Comparison of ENCODE assay signal across 23 cellular contexts in genomic region chr13:94173312-94173854, GRCh38.
DNase-seq lines count a peak whose midpoint lies in the region; ATAC-seq and TF ChIP-seq lines count a peak whose summit lies in the region.
"Had no signal": no experiment of that assay in that cellular context is flagged by ENCODE, and none has a peak within 500 bp of the region (broad histone marks: within the 10 kb centered on the region; RNA-seq: fewer than 3 reads in every experiment).

No MANE protein-coding gene starts in this region.

- no peaks in the 10 kb centered on the region for H3K27me3 ChIP-seq in transverse colon
- H3K27me3 ChIP-seq: gastroesophageal sphincter, ovary, testis had no signal

- no peak for TF ChIP-seq EP300 in transverse colon (IDR thresholded peaks at IDR 0.05; ENCODE audit: low read depth)

- 63 to 68% methylated on average over 4 of the region's 4 CpGs for WGBS in transverse colon (ENCODE audit: low coverage in 1 of 2), 2 donors

- in situ Hi-C loops in transverse colon (cut with MboI; ENCODE audit: low pct_ligation_motif_present in 1 of 4, low pct_unique_long_range_greater_than_20kb in 1 of 4, low sequenced_read_pairs in 3 of 4): no loop called here

- intact Hi-C loops in transverse colon (cut with DNase I; ENCODE audit: low total_unique reads): no loop called here

- H3K27ac ChIP-seq in transverse colon: no peak overlapping the region
- H3K27ac ChIP-seq: dorsolateral prefrontal cortex, gastroesophageal sphincter, ovary, testis had no signal

- H3K36me3 ChIP-seq in transverse colon: no peaks in the 10 kb centered on the region
- H3K36me3 ChIP-seq: gastroesophageal sphincter, ovary had no signal

- H3K4me1 ChIP-seq in transverse colon: peaks cover 0 to 2% (median 0%) of the 10 kb centered on the region in 4 donors
- H3K4me1 ChIP-seq: gastroesophageal sphincter, testis had no signal

- ATAC-seq in HG03457 (IDR thresholded peaks at IDR 0.05; ENCODE audit: unreplicated experiment): no peak
- ATAC-seq: activated T-helper 17 cell treated with anti-CD3 and anti-CD28 coated beads, Interleukin-2, amount 50 U/mL, for 72 hours; gastroesophageal sphincter; HCT116; right cardiac atrium had no signal

- DNase-seq in AG20443 (ENCODE audit: low spot score): peak; percentile 27
- DNase-seq in HT1080 (ENCODE audit: low read depth): peak; percentile 35
- peak in 1 of 2 donors; percentile 56 for DNase-seq in cardiac fibroblast (ENCODE audit: low read depth in 2 of 2)
- peak; percentile 60 for DNase-seq in myocyte (ENCODE audit: low read depth)
- no peak for DNase-seq in transverse colon
- no peak for DNase-seq in NCI-H510A (lab: John Stamatoyannopoulos, UW)
- DNase-seq in Kasumi-1 (lab: John Stamatoyannopoulos, UW): no peak
- DNase-seq: activated CD4-positive, alpha-beta T cell treated with anti-CD3 and anti-CD28 coated beads, Interleukin-2, amount 10 ng/mL, durations not matched to agents 24 days and 14 days; activated naive CD8-positive, alpha-beta T cell treated with anti-CD3 and anti-CD28 coated beads, Interleukin-2, amount 10 ng/mL, durations not matched to agents 7 days and 5 days; CD4-positive, alpha-beta memory T cell; DMS153; dorsolateral prefrontal cortex; MM.1S; NCI-H1694; ovary; right cardiac atrium; Right ventricle myocardium superior; testis had no signal

- no peak overlapping the region for H3K4me3 ChIP-seq in cardiac fibroblast (replicated peaks in 1 of 2; ENCODE audit: low read depth in 2 of 2, low read length in 2 of 2)
- no peak overlapping the region for H3K4me3 ChIP-seq in transverse colon
- H3K4me3 ChIP-seq: dorsolateral prefrontal cortex, gastroesophageal sphincter, lung, ovary, testis had no signal

- peak; percentile 24 for TF ChIP-seq CTCF in cardiac fibroblast (IDR thresholded peaks at IDR 0.05; ENCODE audit: low read depth, low read length)
- TF ChIP-seq CTCF in transverse colon (IDR thresholded peaks at IDR 0.05): no peak

- H3K9me3 ChIP-seq in transverse colon: no peaks in the 10 kb centered on the region
- H3K9me3 ChIP-seq: gastroesophageal sphincter, ovary, testis had no signal

- no peak for TF ChIP-seq POLR2A in transverse colon (IDR thresholded peaks at IDR 0.05)

Comparison
In these comparisons a context has a peak if more than half of its experiments do, and no peak if none do; other contexts are left out.
1. DNase-seq: peak in AG20443 (single experiment), HT1080 (single experiment) and myocyte (single experiment); none in transverse colon (single experiment), NCI-H510A (single experiment) and Kasumi-1 (0 of 2).